ENCODE assay signal across 9 cellular contexts in the genomic region with DNA sequence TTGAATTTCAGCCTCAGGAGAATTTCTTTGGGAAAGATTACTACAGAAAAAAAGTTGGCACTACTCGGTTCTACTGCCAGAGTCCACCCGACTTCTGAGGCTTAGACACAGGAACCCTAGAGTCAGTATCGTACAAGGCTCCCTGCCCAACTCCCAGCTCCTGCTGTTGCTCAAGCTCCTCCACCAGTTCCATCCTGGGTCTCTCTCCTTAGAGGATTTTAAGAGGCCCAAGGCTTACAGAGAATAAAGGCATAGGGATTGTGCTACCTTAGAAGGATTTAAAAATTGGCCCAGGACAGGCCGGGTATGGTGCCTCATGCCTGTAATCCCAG. TPM values are rescaled to one million over a fixed set of nuclear protein-coding genes. Genes with fewer than 3 reads are reported as not detected.
DNase-seq lines count a peak whose midpoint lies in the region; ATAC-seq, FAIRE-seq and TF ChIP-seq lines count a peak whose summit lies in the region.
"Had no signal": no experiment of that assay in that cellular context is flagged by ENCODE, and none has a peak within 500 bp of the region (broad histone marks: within the 10 kb centered on the region; RNA-seq: fewer than 3 reads in every experiment).

No MANE protein-coding gene starts in this region.

- POLR2A ChIA-PET in activated naive CD8-positive, alpha-beta T cell treated with anti-CD3 and anti-CD28 coated beads, Interleukin-2, amount 10 ng/mL, durations not matched to agents 7 days and 5 days (lab: Charles Lee) = interaction anchor here (1.2 to 3.2 kb wide), 4 partner anchors 9 to 192 kb away, joined by 4 to 28 read pairs (median 13); a partner anchor contains a TSS

- no peak for FAIRE-seq in frontal cortex (lab: Jason Lieb, UNC)

- peak overlapping the region; percentile 82 for H3K4me3 Mint-ChIP-seq in stimulated activated naive CD8-positive, alpha-beta T cell treated with anti-CD3 and anti-CD28 coated beads, Interleukin-15, Interleukin-2, amounts not matched to agents 100 ng/mL and 50 ng/mL, for 24 hours
- peak overlapping the region; percentile 77 for H3K4me3 Mint-ChIP-seq in activated naive CD8-positive, alpha-beta T cell treated with anti-CD3 and anti-CD28 coated beads, Interleukin-2, amount 10 ng/mL, durations not matched to agents 7 days and 5 days
- peak overlapping the region in 7 of 8 donors; percentile 71 to 94 (median 90) for H3K4me3 Mint-ChIP-seq in naive B cell

- H3K9me3 Mint-ChIP-seq in stimulated activated naive CD8-positive, alpha-beta T cell treated with anti-CD3 and anti-CD28 coated beads, Interleukin-15, Interleukin-2, amounts not matched to agents 100 ng/mL and 50 ng/mL, for 24 hours = no peaks in the 10 kb centered on the region
- H3K9me3 Mint-ChIP-seq in activated naive CD8-positive, alpha-beta T cell treated with anti-CD3 and anti-CD28 coated beads, Interleukin-2, amount 10 ng/mL, durations not matched to agents 7 days and 5 days = no peaks in the 10 kb centered on the region
- no peaks in the 10 kb centered on the region for H3K9me3 Mint-ChIP-seq in naive B cell

- ATAC-seq in stimulated activated naive CD8-positive, alpha-beta T cell treated with anti-CD3 and anti-CD28 coated beads, Interleukin-15, Interleukin-2, amounts not matched to agents 100 U/mL and 50 U/mL, for 24 hours = no peak
- ATAC-seq in activated naive CD8-positive, alpha-beta T cell treated with anti-CD3 and anti-CD28 coated beads, Interleukin-2, amount 10 ng/mL, durations not matched to agents 7 days and 5 days (ENCODE audit: low read depth) = peak; percentile 8
- peak; percentile 19 to 22 for ATAC-seq in naive B cell (ENCODE audit: low read depth in 2 of 2)

- DNase-seq in stimulated activated naive CD8-positive, alpha-beta T cell treated with anti-CD3 and anti-CD28 coated beads, Interleukin-15, Interleukin-2, amounts not matched to agents 100 U/mL and 50 U/mL, for 24 hours = no peak
- DNase-seq in activated naive CD8-positive, alpha-beta T cell treated with anti-CD3 and anti-CD28 coated beads, Interleukin-2, amount 10 ng/mL, durations not matched to agents 7 days and 5 days = no peak
- no peak for DNase-seq in naive B cell
- DNase-seq in foreskin fibroblast = no peak
- no peak for DNase-seq in frontal cortex (ENCODE audit: low spot score in 2 of 2)
- no peak for DNase-seq in NCI-H2029 (lab: John Stamatoyannopoulos, UW)
- DNase-seq in COLO829 (ENCODE audit: low spot score) = no peak
- DNase-seq: RPMI8226 had no signal

- H3K4me1 Mint-ChIP-seq in stimulated activated naive CD8-positive, alpha-beta T cell treated with anti-CD3 and anti-CD28 coated beads, Interleukin-15, Interleukin-2, amounts not matched to agents 100 ng/mL and 50 ng/mL, for 24 hours (ENCODE audit: low read depth) = peaks cover 20% of the 10 kb centered on the region
- peaks cover 20% of the 10 kb centered on the region for H3K4me1 Mint-ChIP-seq in activated naive CD8-positive, alpha-beta T cell treated with anti-CD3 and anti-CD28 coated beads, Interleukin-2, amount 10 ng/mL, durations not matched to agents 7 days and 5 days
- H3K4me1 Mint-ChIP-seq in naive B cell = peaks cover 16 to 21% (median 20%) of the 10 kb centered on the region in 3 donors

- no peak overlapping the region for H3K4me3 ChIP-seq in foreskin fibroblast (ENCODE audit: low read depth in 1 of 2, low read length in 2 of 2)

- H3K27me3 Mint-ChIP-seq in stimulated activated naive CD8-positive, alpha-beta T cell treated with anti-CD3 and anti-CD28 coated beads, Interleukin-15, Interleukin-2, amounts not matched to agents 100 ng/mL and 50 ng/mL, for 24 hours = no peaks in the 10 kb centered on the region
- H3K27me3 Mint-ChIP-seq in activated naive CD8-positive, alpha-beta T cell treated with anti-CD3 and anti-CD28 coated beads, Interleukin-2, amount 10 ng/mL, durations not matched to agents 7 days and 5 days = no peaks in the 10 kb centered on the region
- no peaks in the 10 kb centered on the region for H3K27me3 Mint-ChIP-seq in naive B cell

- peak overlapping the region; percentile 94 for H3K27ac Mint-ChIP-seq in stimulated activated naive CD8-positive, alpha-beta T cell treated with anti-CD3 and anti-CD28 coated beads, Interleukin-15, Interleukin-2, amounts not matched to agents 100 ng/mL and 50 ng/mL, for 24 hours
- no peak overlapping the region for H3K27ac Mint-ChIP-seq in activated naive CD8-positive, alpha-beta T cell treated with anti-CD3 and anti-CD28 coated beads, Interleukin-2, amount 10 ng/mL, durations not matched to agents 7 days and 5 days
- peak overlapping the region; percentile 87 to 97 (median 95) for H3K27ac Mint-ChIP-seq in naive B cell

- H3K36me3 Mint-ChIP-seq in stimulated activated naive CD8-positive, alpha-beta T cell treated with anti-CD3 and anti-CD28 coated beads, Interleukin-15, Interleukin-2, amounts not matched to agents 100 ng/mL and 50 ng/mL, for 24 hours (ENCODE audit: low read depth) = no peaks in the 10 kb centered on the region
- H3K36me3 Mint-ChIP-seq in activated naive CD8-positive, alpha-beta T cell treated with anti-CD3 and anti-CD28 coated beads, Interleukin-2, amount 10 ng/mL, durations not matched to agents 7 days and 5 days = peaks cover 7% of the 10 kb centered on the region
- H3K36me3 Mint-ChIP-seq in naive B cell = no peaks in the 10 kb centered on the region

- no peak for TF ChIP-seq CTCF in foreskin fibroblast (IDR thresholded peaks at IDR 0.05; ENCODE audit: low read depth, low read length)

RNA-seq across cellular contexts. Expression of a gene that starts 29.0 kb away (rescaled TPM):
- total RNA-seq in activated naive CD8-positive, alpha-beta T cell treated with anti-CD3 and anti-CD28 coated beads, Interleukin-2, amount 10 ng/mL, durations not matched to agents 7 days and 5 days = 10 to 100 TPM; 32.5 to 35.4 TPM
- polyA plus RNA-seq in naive B cell (ENCODE audit: low read depth in 6 of 6) = 100 to 1,000 TPM; 111 to 202 (median 140) TPM
- total RNA-seq in frontal cortex = 266 TPM
